1 cellular context compared by ENCODE assay signal in the genomic region with DNA sequence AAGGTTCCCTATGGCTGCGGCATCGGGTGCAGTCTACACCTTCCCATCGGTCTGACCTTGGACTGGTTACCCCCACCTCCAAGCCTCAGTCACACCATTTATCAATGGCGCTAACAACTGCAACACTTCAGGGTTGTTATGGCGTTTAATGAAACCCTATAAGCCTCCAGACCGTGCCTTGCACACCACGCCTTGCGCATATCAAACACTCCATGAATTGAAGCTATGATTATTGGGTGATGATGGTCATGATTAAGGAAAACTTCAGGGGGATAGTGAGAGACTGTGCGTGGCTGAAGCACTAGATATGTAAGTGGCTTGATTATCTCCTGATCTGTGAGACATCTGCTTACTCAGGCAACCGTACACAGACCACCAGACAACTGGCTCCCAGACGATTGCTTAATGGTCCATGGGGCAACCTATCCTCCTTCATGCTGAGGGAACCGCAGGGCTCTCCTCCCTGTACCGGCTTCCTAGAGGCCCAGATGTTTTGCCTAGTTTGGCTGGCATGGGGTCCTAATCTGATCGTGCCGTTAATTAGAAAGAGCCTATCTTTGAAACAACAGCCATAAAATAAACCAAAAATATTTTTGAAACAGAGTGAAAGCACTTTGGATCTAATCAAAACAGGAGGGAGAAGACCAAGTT.
TF ChIP-seq lines count a peak whose summit lies in the region.

No MANE protein-coding gene starts in this region.

TF ChIP-seq in HepG2, 621 proteins besides CTCF, POLR2A, EP300 and RAD21:
- TF ChIP-seq KLF9 (CRISPR knock-in tag; IDR thresholded peaks at IDR 0.05; ENCODE audit: low read depth) = no peak
- 0 out of 2 replicates have a peak, but pooled peaks have one; percentile 12 for TF ChIP-seq HNF4A (CRISPR knock-in tag; IDR thresholded peaks at IDR 0.05)
- TF ChIP-seq CEBPB (IDR thresholded peaks at IDR 0.05; ENCODE audit: borderline replicate concordance, low read depth, low read length) = peak; percentile 74; the same call in 1 of the 2 replicates
- TF ChIP-seq, protein P1, sequence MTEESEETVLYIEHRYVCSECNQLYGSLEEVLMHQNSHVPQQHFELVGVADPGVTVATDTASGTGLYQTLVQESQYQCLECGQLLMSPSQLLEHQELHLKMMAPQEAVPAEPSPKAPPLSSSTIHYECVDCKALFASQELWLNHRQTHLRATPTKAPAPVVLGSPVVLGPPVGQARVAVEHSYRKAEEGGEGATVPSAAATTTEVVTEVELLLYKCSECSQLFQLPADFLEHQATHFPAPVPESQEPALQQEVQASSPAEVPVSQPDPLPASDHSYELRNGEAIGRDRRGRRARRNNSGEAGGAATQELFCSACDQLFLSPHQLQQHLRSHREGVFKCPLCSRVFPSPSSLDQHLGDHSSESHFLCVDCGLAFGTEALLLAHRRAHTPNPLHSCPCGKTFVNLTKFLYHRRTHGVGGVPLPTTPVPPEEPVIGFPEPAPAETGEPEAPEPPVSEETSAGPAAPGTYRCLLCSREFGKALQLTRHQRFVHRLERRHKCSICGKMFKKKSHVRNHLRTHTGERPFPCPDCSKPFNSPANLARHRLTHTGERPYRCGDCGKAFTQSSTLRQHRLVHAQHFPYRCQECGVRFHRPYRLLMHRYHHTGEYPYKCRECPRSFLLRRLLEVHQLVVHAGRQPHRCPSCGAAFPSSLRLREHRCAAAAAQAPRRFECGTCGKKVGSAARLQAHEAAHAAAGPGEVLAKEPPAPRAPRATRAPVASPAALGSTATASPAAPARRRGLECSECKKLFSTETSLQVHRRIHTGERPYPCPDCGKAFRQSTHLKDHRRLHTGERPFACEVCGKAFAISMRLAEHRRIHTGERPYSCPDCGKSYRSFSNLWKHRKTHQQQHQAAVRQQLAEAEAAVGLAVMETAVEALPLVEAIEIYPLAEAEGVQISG (CRISPR knock-in tag; IDR thresholded peaks at IDR 0.05) = no peak
- TF ChIP-seq CEBPG (CRISPR knock-in tag; IDR thresholded peaks at IDR 0.05) = peak; percentile 66
- no peak for TF ChIP-seq ZBTB3 (CRISPR knock-in tag; IDR thresholded peaks at IDR 0.05; ENCODE audit: borderline replicate concordance, low read depth)
- no peak for TF ChIP-seq CHD2 (IDR thresholded peaks at IDR 0.05; ENCODE audit: low read depth, low read length)
